ENCODE assay signal across 19 cellular contexts in genomic region chr16:35687781-35688180, GRCh38.
"Had no signal": no experiment of that assay in that cellular context is flagged by ENCODE, and none has a peak within 500 bp of the region (broad histone marks: within the 10 kb centered on the region; RNA-seq: fewer than 3 reads in every experiment).

No MANE protein-coding gene starts in this region.

- ATAC-seq: Panc1, PC-3 had no signal

- H3K9me3 ChIP-seq: SJSA1 had no signal

- H3K36me3 ChIP-seq: SJSA1 had no signal

- DNase-seq: KBM-7, NCI-H1092, NCI-H1105 treated with DMSO at 0.1 percent for 48 hours, NCI-H1417 treated with DMSO at 0.1 percent for 48 hours, NCI-H146, NCI-H1694 treated with DMSO at 0.1 percent for 48 hours, NCI-H1930, NCI-H2081, NCI-H2107, NCI-H2227 treated with DMSO at 0.1 percent for 48 hours, NCI-H524, NCI-H526 treated with DMSO at 0.1 percent for 48 hours, NCI-H774, PC-3, SIG-M5 had no signal

- H3K27me3 ChIP-seq: SJSA1 had no signal

- H3K4me3 ChIP-seq: SJSA1, SK-N-MC had no signal

- H3K4me1 ChIP-seq: SJSA1 had no signal

- H3K27ac ChIP-seq: RWPE1, SJSA1, SK-N-MC had no signal
